ENCODE assay signal across 15 cellular contexts in genomic region chr2:219871396-219871795, GRCh38.
DNase-seq lines count a peak whose midpoint lies in the region; ATAC-seq and TF ChIP-seq lines count a peak whose summit lies in the region.
"Had no signal": no experiment of that assay in that cellular context is flagged by ENCODE, and none has a peak within 500 bp of the region (broad histone marks: within the 10 kb centered on the region; RNA-seq: fewer than 3 reads in every experiment).

No MANE protein-coding gene starts in this region.

- H3K9me3 ChIP-seq in A673 (ENCODE audit: low read depth, low read length, poor library complexity, severe bottlenecking): no peaks in the 10 kb centered on the region
- no peaks in the 10 kb centered on the region for H3K9me3 ChIP-seq in HUES48 (ENCODE audit: control insufficient read depth, insufficient read depth, low read length)
- no peaks in the 10 kb centered on the region for H3K9me3 ChIP-seq in ectodermal cell (ENCODE audit: control insufficient read depth, low read length)
- H3K9me3 ChIP-seq: SJSA1 had no signal

- intact Hi-C loops in A673 (cut with micrococcal nuclease; ENCODE audit: unreplicated experiment): no loop called here

- no peak for ATAC-seq in GM19023 (IDR thresholded peaks at IDR 0.05; ENCODE audit: unreplicated experiment)
- ATAC-seq: HCT116 had no signal

- H3K9ac ChIP-seq in HUES48 (ENCODE audit: low read depth, low read length): no peak overlapping the region
- H3K9ac ChIP-seq: BLaER1 treated with 17β-estradiol and CSF1 and Interleukin-3, amounts not matched to agents 10 nM and 100 nM had no signal

- POLR2A ChIA-PET in A673 (lab: Charles Lee; ENCODE audit: low non-redundant PET): interaction anchor here (1.1 kb wide), 1 partner anchor 120 kb away, joined by 5 read pairs; no protein-coding TSS in a partner anchor

- H3K4me3 ChIP-seq in A673 (ENCODE audit: low read depth, low read length, poor library complexity, severe bottlenecking) (no peak overlapping the region), HUES48 (ENCODE audit: low read depth, low read length) (0 out of 2 replicates have a peak overlapping the region, but pooled peaks have one; percentile 26), ectodermal cell (ENCODE audit: insufficient read depth, low read depth, low read length) (no peak overlapping the region)
- H3K4me3 ChIP-seq: BLaER1 treated with 17β-estradiol and CSF1 and Interleukin-3, amounts not matched to agents 10 nM and 100 nM; SJSA1 had no signal

- CTCF ChIA-PET in A673 (lab: Charles Lee): interaction anchor here (0.7 kb wide), 1 partner anchor 371 kb away, joined by 3 read pairs; no protein-coding TSS in a partner anchor

- TF ChIP-seq CTCF in A673 (conservative IDR thresholded peaks at IDR 0.05; ENCODE audit: low read depth, low read length): no peak

- H3K27ac ChIP-seq in A673 (ENCODE audit: low read depth, low read length, poor library complexity, severe bottlenecking) (no peak overlapping the region), HUES48 (ENCODE audit: low read depth, low read length) (peak overlapping the region; percentile 63), ectodermal cell (ENCODE audit: insufficient read depth, low read depth, low read length, poor library complexity, severe bottlenecking) (peak overlapping the region; percentile 79)
- H3K27ac ChIP-seq: BLaER1 treated with 17β-estradiol and CSF1 and Interleukin-3, amounts not matched to agents 10 nM and 100 nM; SJSA1 had no signal

- no peaks in the 10 kb centered on the region for H3K36me3 ChIP-seq in A673 (ENCODE audit: insufficient read depth, low read length, poor library complexity, severe bottlenecking)
- no peaks in the 10 kb centered on the region for H3K36me3 ChIP-seq in HUES48 (ENCODE audit: control insufficient read depth, insufficient read depth, low read length)
- no peaks in the 10 kb centered on the region for H3K36me3 ChIP-seq in ectodermal cell (ENCODE audit: control insufficient read depth, insufficient read depth, low read length)
- H3K36me3 ChIP-seq: BLaER1 treated with 17β-estradiol and CSF1 and Interleukin-3, amounts not matched to agents 10 nM and 100 nM; SJSA1 had no signal

- peak; percentile 83 for DNase-seq in A673 (ENCODE audit: low spot score)
- DNase-seq in medulla oblongata (ENCODE audit: extremely low spot score): peak; percentile 6
- DNase-seq in cerebellum (ENCODE audit: low spot score): no peak
- no peak for DNase-seq in NCI-H510A treated with DMSO at 0.1 percent for 48 hours (lab: John Stamatoyannopoulos, UW)
- DNase-seq in NCI-H226: no peak
- DNase-seq: DMS 273 treated with DMSO at 0.1 percent for 48 hours, NCI-H1105, NCI-H1694, NCI-H2171 treated with DMSO at 0.1 percent for 48 hours had no signal

- H3K27me3 ChIP-seq in A673 (replicated peaks; ENCODE audit: insufficient read depth, low read depth, low read length, poor library complexity): no peaks in the 10 kb centered on the region
- H3K27me3 ChIP-seq in HUES48 (ENCODE audit: control insufficient read depth, insufficient read depth, low read length): no peaks in the 10 kb centered on the region
- H3K27me3 ChIP-seq in ectodermal cell (ENCODE audit: control insufficient read depth, insufficient read depth, low read length, poor library complexity, severe bottlenecking): no peaks in the 10 kb centered on the region
- H3K27me3 ChIP-seq: BLaER1 treated with 17β-estradiol and CSF1 and Interleukin-3, amounts not matched to agents 10 nM and 100 nM; SJSA1 had no signal

- 2 to 7% methylated on average over 8 of the region's 8 CpGs for WGBS in ectodermal cell, 2 experiments

- BruUV-seq in A673 (replicated peaks; lab: Mats Ljungman, UMichigan): no TSS peak

- H3K4me1 ChIP-seq in A673 (ENCODE audit: insufficient read depth, low read length, poor library complexity, severe bottlenecking) (peaks cover 48% of the 10 kb centered on the region), HUES48 (ENCODE audit: control insufficient read depth, insufficient read depth, low read length) (peaks cover 38% of the 10 kb centered on the region), ectodermal cell (ENCODE audit: control insufficient read depth, insufficient read depth, low read length) (peaks cover 21% of the 10 kb centered on the region)
- H3K4me1 ChIP-seq: BLaER1 treated with 17β-estradiol and CSF1 and Interleukin-3, amounts not matched to agents 10 nM and 100 nM; SJSA1 had no signal

Comparison
In these comparisons a context has a peak if more than half of its experiments do, and no peak if none do; other contexts are left out.
1. DNase-seq: peak in A673 (single experiment) and medulla oblongata (single experiment); none in cerebellum (single experiment), NCI-H510A treated with DMSO at 0.1 percent for 48 hours (single experiment) and NCI-H226 (single experiment).